ENCODE assay signal across 24 cellular contexts in genomic region chr7:30757343-30757695, GRCh38. TPM values are rescaled to one million over a fixed set of nuclear protein-coding genes. Genes with fewer than 3 reads are reported as not detected.
"Had no signal": no experiment of that assay in that cellular context is flagged by ENCODE, and none has a peak within 500 bp of the region (broad histone marks: within the 10 kb centered on the region; RNA-seq: fewer than 3 reads in every experiment).

No MANE protein-coding gene starts in this region.

- H3K27me3 ChIP-seq: cardiac muscle cell, transverse colon, vagina had no signal

- H3K36me3 ChIP-seq: cardiac muscle cell, transverse colon, vagina had no signal

- H3K4me1 Mint-ChIP-seq: activated B cell treated with CpG ODN at 0.5 μM for 24 hours; activated CD4-positive, alpha-beta T cell treated with anti-CD3 and anti-CD28 coated beads for 36 hours; activated naive CD8-positive, alpha-beta T cell treated with anti-CD3 and anti-CD28 coated beads, Interleukin-2, amount 10 ng/mL, durations not matched to agents 7 days and 5 days; neural crest cell; T-helper 17 cell had no signal

- H3K27ac ChIP-seq: cardiac muscle cell, SK-N-MC, transverse colon, vagina had no signal

- H3K4me3 ChIP-seq: cardiac muscle cell, SK-N-MC, transverse colon, vagina had no signal

- H3K9me3 ChIP-seq: transverse colon, vagina had no signal

- DNase-seq: activated B cell treated with CpG ODN at 0.5 μM for 24 hours; activated CD4-positive, alpha-beta T cell treated with anti-CD3 and anti-CD28 coated beads for 36 hours; activated CD4-positive, alpha-beta T cell treated with anti-CD3 and anti-CD28 coated beads, Interleukin-2, amount 50 U/mL, for 48 hours; activated naive CD4-positive, alpha-beta T cell treated with Interleukin-2 at 50 U/mL for 16 hours; activated naive CD8-positive, alpha-beta T cell treated with anti-CD3 and anti-CD28 coated beads, Interleukin-2, amount 10 ng/mL, durations not matched to agents 7 days and 5 days; activated T-cell treated with anti-CD3 and anti-CD28 coated beads, Interleukin-2, amount 50 U/mL, for 48 hours; amniotic stem cell; dermis blood vessel endothelial cell; effector CD8-positive, alpha-beta T cell; foreskin melanocyte; kidney; mammary epithelial cell; midbrain; stimulated activated CD4-positive, alpha-beta T cell treated with anti-CD3 and anti-CD28 coated beads, Interleukin-4, amount 100 ng/mL, for 4 hours; stimulated activated naive CD8-positive, alpha-beta T cell treated with anti-CD3 and anti-CD28 coated beads, Interleukin-15, Interleukin-2, amounts not matched to agents 100 U/mL and 50 U/mL, for 24 hours; SW 1271; T-helper 17 cell; transverse colon had no signal

- H3K36me3 Mint-ChIP-seq: activated naive CD8-positive, alpha-beta T cell treated with anti-CD3 and anti-CD28 coated beads, Interleukin-2, amount 10 ng/mL, durations not matched to agents 7 days and 5 days had no signal

- H3K27ac Mint-ChIP-seq: activated B cell treated with CpG ODN at 0.5 μM for 24 hours; activated CD4-positive, alpha-beta T cell treated with anti-CD3 and anti-CD28 coated beads for 36 hours; activated naive CD8-positive, alpha-beta T cell treated with anti-CD3 and anti-CD28 coated beads, Interleukin-2, amount 10 ng/mL, durations not matched to agents 7 days and 5 days; T-helper 17 cell had no signal

- H3K4me3 Mint-ChIP-seq: activated CD4-positive, alpha-beta T cell treated with anti-CD3 and anti-CD28 coated beads for 36 hours; activated naive CD8-positive, alpha-beta T cell treated with anti-CD3 and anti-CD28 coated beads, Interleukin-2, amount 10 ng/mL, durations not matched to agents 7 days and 5 days; neural crest cell; T-helper 17 cell had no signal

- ATAC-seq: activated CD4-positive, alpha-beta T cell treated with anti-CD3 and anti-CD28 coated beads for 36 hours; stimulated activated naive CD8-positive, alpha-beta T cell treated with anti-CD3 and anti-CD28 coated beads, Interleukin-15, Interleukin-2, amounts not matched to agents 100 U/mL and 50 U/mL, for 24 hours; T-helper 17 cell had no signal

- H3K9me3 Mint-ChIP-seq: activated B cell treated with CpG ODN at 0.5 μM for 24 hours; activated naive CD8-positive, alpha-beta T cell treated with anti-CD3 and anti-CD28 coated beads, Interleukin-2, amount 10 ng/mL, durations not matched to agents 7 days and 5 days had no signal

- FAIRE-seq: kidney had no signal

RNA-seq across cellular contexts. Expression of gene INMT, which starts 5.4 kb away (rescaled TPM):
- total RNA-seq: activated CD8-positive, alpha-beta memory T cell treated with anti-CD3 and anti-CD28 coated beads for 36 hours; dermis blood vessel endothelial cell; mammary epithelial cell; renal cortical epithelial cell had no signal
- polyA plus RNA-seq: mammary epithelial cell had no signal
